In genomic region chr17:2064980-2065785, GRCh38 we compare ENCODE assay signal across 8 cellular contexts. TPM values are rescaled to one million over a fixed set of nuclear protein-coding genes. Genes with fewer than 3 reads are reported as not detected.
DNase-seq lines count a peak whose midpoint lies in the region; ATAC-seq and TF ChIP-seq lines count a peak whose summit lies in the region.

No MANE protein-coding gene starts in this region.

- TF ChIP-seq EP300 in upper lobe of left lung (IDR thresholded peaks at IDR 0.05) = no peak

- no peak overlapping the region for H2BK5ac ChIP-seq in mesenchymal stem cell (ENCODE audit: low read depth, low read length, poor library complexity, severe bottlenecking)

- H3K23ac ChIP-seq in mesenchymal stem cell (ENCODE audit: low read length in 2 of 2) = no peak overlapping the region

- no peak for ATAC-seq in GM18505 (IDR thresholded peaks at IDR 0.05; ENCODE audit: unreplicated experiment)
- peak; percentile 43; the same call in 1 of the 2 replicates for ATAC-seq in Panc1
- peak in 1 of 2 donors; percentile 34 for ATAC-seq in upper lobe of left lung (ENCODE audit: low FRiP score in 2 of 2)
- ATAC-seq in GM19467 (IDR thresholded peaks at IDR 0.05; ENCODE audit: unreplicated experiment) = no peak

- TF ChIP-seq POLR2A in GM18505 (IDR thresholded peaks at IDR 0.05; ENCODE audit: borderline replicate concordance, extremely low read depth, insufficient read depth, insufficient read length) = peak; percentile 19
- TF ChIP-seq POLR2A in upper lobe of left lung (IDR thresholded peaks at IDR 0.05) = no peak

- H2BK120ac ChIP-seq in mesenchymal stem cell (ENCODE audit: low read depth, low read length) = no peak overlapping the region

- H3K79me1 ChIP-seq in mesenchymal stem cell (replicated peaks; ENCODE audit: low read length, poor library complexity, severe bottlenecking) = peaks cover 14% of the 10 kb centered on the region

- POLR2A ChIA-PET in Panc1 (lab: Charles Lee) = no interaction called here

- in situ Hi-C loops in Panc1 (cut with HindIII; ENCODE audit: low pct_unique_long_range_greater_than_20kb, low sequenced_read_pairs) = no loop called here
- in situ Hi-C loops in brain microvascular endothelial cell (cut with HindIII; ENCODE audit: low pct_ligation_motif_present, low sequenced_read_pairs) = no loop called here

- H3K27ac ChIP-seq in Panc1 (ENCODE audit: low read length) (no peak overlapping the region), brain microvascular endothelial cell (peak overlapping the region; percentile 89), mesenchymal stem cell (ENCODE audit: low read length, poor library complexity, severe bottlenecking) (peak overlapping the region; percentile 93), upper lobe of left lung (peak overlapping the region; percentile 50 to 74 (median 66))

- H3K9ac ChIP-seq in mesenchymal stem cell (ENCODE audit: low read length) = peak overlapping the region; percentile 93

- H3K18ac ChIP-seq in mesenchymal stem cell (ENCODE audit: low read depth in 1 of 2, low read length in 2 of 2) = peak overlapping the region; percentile 35 to 76

- H3K27me3 ChIP-seq in Panc1 (ENCODE audit: control insufficient read depth, insufficient read depth, low read length) (no peaks in the 10 kb centered on the region), brain microvascular endothelial cell (replicated peaks) (no peaks in the 10 kb centered on the region), mesenchymal stem cell (ENCODE audit: control insufficient read depth in 1 of 2, insufficient read depth in 1 of 2, low read length in 2 of 2) (no peaks in the 10 kb centered on the region), upper lobe of left lung (no peaks in the 10 kb centered on the region)

- H2BK15ac ChIP-seq in mesenchymal stem cell (ENCODE audit: low read depth, poor library complexity, severe bottlenecking) = peak overlapping the region; percentile 92

- no peaks in the 10 kb centered on the region for H3K4me1 ChIP-seq in Panc1 (ENCODE audit: control insufficient read depth, insufficient read depth, low read length)
- H3K4me1 ChIP-seq in mesenchymal stem cell (ENCODE audit: control insufficient read depth, insufficient read depth, low read depth, low read length) = peaks cover 73% of the 10 kb centered on the region
- H3K4me1 ChIP-seq in upper lobe of left lung = peaks cover 42 to 60% (median 55%) of the 10 kb centered on the region in 4 donors

- CTCF ChIA-PET in Panc1 (lab: Charles Lee) = no interaction called here

- no peak overlapping the region for H3K4me2 ChIP-seq in mesenchymal stem cell (ENCODE audit: low read length, poor library complexity, severe bottlenecking)

- H3K4me3 ChIP-seq in Panc1 (ENCODE audit: low read depth in 2 of 2, low read length in 2 of 2) (no peak overlapping the region), brain microvascular endothelial cell (ENCODE audit: low read depth, low read length) (no peak overlapping the region), mesenchymal stem cell (ENCODE audit: insufficient read depth in 1 of 2, low read depth in 1 of 2, low read length in 2 of 2) (no peak overlapping the region), upper lobe of left lung (no peak overlapping the region)

- H3K4ac ChIP-seq in mesenchymal stem cell (ENCODE audit: low read depth in 1 of 2, low read length in 2 of 2) = peak overlapping the region; percentile 42 to 47

- WGBS in mesenchymal stem cell = 88% methylated on average over 23 of the region's 24 CpGs
- 83 to 84% methylated on average over 21 to 22 of the region's 24 CpGs for WGBS in upper lobe of left lung, 2 donors

- intact Hi-C loops in Panc1 (cut with micrococcal nuclease; ENCODE audit: unreplicated experiment) = no loop called here

- BruUV-seq in Panc1 (replicated peaks; lab: Mats Ljungman, UMichigan) = no TSS peak

- H4K8ac ChIP-seq in mesenchymal stem cell (ENCODE audit: low read length) = peak overlapping the region; percentile 41

- H3K9me3 ChIP-seq in Panc1 (ENCODE audit: control insufficient read depth, insufficient read depth, low read depth, low read length) = no peaks in the 10 kb centered on the region
- H3K9me3 ChIP-seq in mesenchymal stem cell (ENCODE audit: control insufficient read depth, low read length) = no peaks in the 10 kb centered on the region
- H3K9me3 ChIP-seq in upper lobe of left lung = no peaks in the 10 kb centered on the region

- peak overlapping the region; percentile 54 for H2AK5ac ChIP-seq in mesenchymal stem cell (ENCODE audit: low read length, severe bottlenecking)

- peak overlapping the region; percentile 14 to 42 for H2BK12ac ChIP-seq in mesenchymal stem cell (ENCODE audit: low read length in 2 of 2)

- peak overlapping the region in 1 of 2 experiments; percentile 76 for H3K14ac ChIP-seq in mesenchymal stem cell (ENCODE audit: low read length in 2 of 2)

- peak overlapping the region; percentile 60 for H4K91ac ChIP-seq in mesenchymal stem cell (ENCODE audit: low read length)

- DNase-seq in Panc1 (ENCODE audit: low read depth, low spot score) = no peak
- DNase-seq in brain microvascular endothelial cell = peak; percentile 77
- DNase-seq in mesenchymal stem cell = peak; percentile 68
- peak in 1 of 2 donors; percentile 54 for DNase-seq in upper lobe of left lung
- DNase-seq in NCI-H510A (lab: John Stamatoyannopoulos, UW) = no peak
- DNase-seq in NCI-H345 treated with DMSO at 0.1 percent for 48 hours (lab: John Stamatoyannopoulos, UW; ENCODE audit: unreplicated experiment) = no peak

- H3K36me3 ChIP-seq in Panc1 (ENCODE audit: control insufficient read depth, insufficient read depth, low read length) (no peaks in the 10 kb centered on the region), brain microvascular endothelial cell (replicated peaks) (peaks cover 54% of the 10 kb centered on the region), mesenchymal stem cell (ENCODE audit: control insufficient read depth in 1 of 2, insufficient read depth in 2 of 2, low read depth in 1 of 2, low read length in 2 of 2) (peaks cover 46 to 54% of the 10 kb centered on the region in 2 experiments), upper lobe of left lung (peaks cover 0 to 43% (median 22%) of the 10 kb centered on the region in 4 donors)

- H2AFZ ChIP-seq in mesenchymal stem cell (ENCODE audit: low read depth, low read length) = no peak overlapping the region

- TF ChIP-seq CTCF in Panc1 (IDR thresholded peaks at IDR 0.05) = no peak; the same call in 1 of the 2 replicates
- peak; percentile 83 for TF ChIP-seq CTCF in brain microvascular endothelial cell (IDR thresholded peaks at IDR 0.05; ENCODE audit: low read depth, low read length, missing control alignments)
- TF ChIP-seq CTCF in upper lobe of left lung (IDR thresholded peaks at IDR 0.05) = peak in 5 of 6 experiments; percentile 13 to 39 (median 19)

RNA-seq across cellular contexts. Expression of gene HIC1, which starts 10.3 kb away (rescaled TPM):
- total RNA-seq in Panc1 (2021; ENCODE audit: unreplicated experiment) (1.4 TPM), upper lobe of left lung (10 to 100 TPM in 5 of 6 donors, 1 to 10 TPM in 1; 8.0 to 25.5 (median 19.1) TPM)
- polyA plus RNA-seq in Panc1 (2012; ENCODE audit: insufficient read length) = 0.96 TPM
- 25.3 TPM for polyA plus RNA-seq in mesenchymal stem cell (2013, experiment 1 of 2)
- polyA plus RNA-seq in mesenchymal stem cell (2013, experiment 2 of 2) = 23.9 TPM

RNA-seq across cellular contexts. Expression of gene OVCA2, which starts 23.4 kb away (rescaled TPM):
- 42.5 TPM for total RNA-seq in Panc1 (2021; ENCODE audit: unreplicated experiment)
- 39.8 TPM for polyA plus RNA-seq in Panc1 (2012; ENCODE audit: insufficient read length)
- polyA plus RNA-seq in mesenchymal stem cell (2013, experiment 1 of 2) = 72.1 TPM
- 72.9 TPM for polyA plus RNA-seq in mesenchymal stem cell (2013, experiment 2 of 2)
- total RNA-seq in upper lobe of left lung = 10 to 100 TPM; 20.1 to 56.1 (median 33.5) TPM

RNA-seq across cellular contexts. Expression of gene DPH1, which starts 35.2 kb away (rescaled TPM):
- total RNA-seq in Panc1 (2021; ENCODE audit: unreplicated experiment) (24.3 TPM), upper lobe of left lung (100 to 1,000 TPM in 1 of 6 donors, 10 to 100 TPM in 5; 28.8 to 129 (median 45.1) TPM)
- polyA plus RNA-seq in Panc1 (2012; ENCODE audit: insufficient read length) = 43.5 TPM
- polyA plus RNA-seq in mesenchymal stem cell (2013, experiment 1 of 2) = 24.6 TPM
- 23.7 TPM for polyA plus RNA-seq in mesenchymal stem cell (2013, experiment 2 of 2)

RNA-seq across cellular contexts. Expression of gene RTN4RL1, which starts 40.0 kb away (rescaled TPM):
- total RNA-seq in Panc1 (2021; ENCODE audit: unreplicated experiment) (0.80 TPM), upper lobe of left lung (1 to 10 TPM; 5.1 to 7.3 (median 6.2) TPM)
- polyA plus RNA-seq in Panc1 (2012; ENCODE audit: insufficient read length) = 1.6 TPM
- 0.10 TPM for polyA plus RNA-seq in mesenchymal stem cell (2013, experiment 1 of 2)
- 0.04 TPM for polyA plus RNA-seq in mesenchymal stem cell (2013, experiment 2 of 2)

Comparison
In these comparisons a context has a peak if more than half of its experiments do, and no peak if none do; other contexts are left out.
1. DNase-seq: peak in brain microvascular endothelial cell (single experiment) and mesenchymal stem cell (single experiment); none in Panc1 (single experiment), NCI-H510A (single experiment) and NCI-H345 treated with DMSO at 0.1 percent for 48 hours (single experiment).